Comparison of ENCODE assay signal across 15 cellular contexts in the genomic region with DNA sequence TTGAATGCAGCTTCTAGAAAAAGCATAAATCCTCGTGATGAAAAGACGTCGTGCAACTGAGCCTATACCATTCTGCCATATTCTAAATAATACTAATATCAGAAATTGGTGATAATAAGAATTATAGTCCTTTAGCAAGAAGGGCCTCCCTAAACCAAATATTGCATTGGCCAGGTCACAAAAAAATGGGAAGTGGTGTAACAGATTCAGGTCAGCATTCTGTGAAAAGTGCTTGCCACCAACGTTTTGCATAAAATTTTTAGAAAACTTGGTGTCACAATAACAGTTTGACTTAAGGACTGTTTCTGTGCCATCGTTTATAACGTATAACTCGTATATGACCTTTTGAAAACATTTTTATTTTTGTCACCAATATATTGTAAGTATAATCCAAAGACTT.
"Had no signal": no experiment of that assay in that cellular context is flagged by ENCODE, and none has a peak within 500 bp of the region (broad histone marks: within the 10 kb centered on the region; RNA-seq: fewer than 3 reads in every experiment).

No MANE protein-coding gene starts in this region.

- H3K27ac ChIP-seq: foreskin keratinocyte, pancreas had no signal

- H3K4me3 ChIP-seq: pancreas had no signal

- ATAC-seq: foreskin keratinocyte, left colon, left ventricle myocardium superior, pancreas, right cardiac atrium had no signal

- DNase-seq: dermis blood vessel endothelial cell; foreskin keratinocyte; head of caudate nucleus; hippocampal formation; left colon; left ventricle myocardium superior; mesendoderm; naive B cell; occipital lobe; pancreas; right cardiac atrium; small intestine; stimulated activated CD4-positive, alpha-beta T cell treated with anti-CD3 and anti-CD28 coated beads, Interleukin-2, amount 100 ng/mL, for 48 hours; stimulated activated naive CD4-positive, alpha-beta T cell treated with Interleukin-2 at 50 U/mL for 16 hours; trophoblast cell had no signal

- H3K4me1 ChIP-seq: foreskin keratinocyte, pancreas had no signal

- H3K27me3 ChIP-seq: foreskin keratinocyte, pancreas had no signal

- H3K9me3 ChIP-seq: pancreas had no signal

- H3K36me3 ChIP-seq: pancreas had no signal
